9 cellular contexts compared by ENCODE assay signal in the genomic region with DNA sequence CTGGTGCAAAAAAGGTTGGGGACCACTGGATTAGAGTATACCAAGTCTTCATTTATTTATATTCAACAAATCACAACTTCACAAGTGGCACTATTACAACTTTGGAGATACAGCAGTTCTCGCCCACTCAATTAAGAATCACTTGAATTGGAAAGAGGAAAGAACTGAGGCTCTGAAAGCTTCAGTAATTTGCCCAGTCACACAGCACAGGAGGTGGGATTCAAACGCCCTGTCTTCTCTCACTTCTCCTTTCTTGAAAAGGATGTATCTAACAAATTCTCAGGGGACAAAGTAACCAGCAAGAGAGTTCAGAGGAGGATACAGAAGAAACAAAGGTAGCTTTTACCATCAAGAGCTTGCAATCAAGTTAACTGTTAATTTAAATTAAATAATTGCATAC. TPM values are rescaled to one million over a fixed set of nuclear protein-coding genes. Genes with fewer than 3 reads are reported as not detected.
DNase-seq lines count a peak whose midpoint lies in the region; ATAC-seq lines count a peak whose summit lies in the region.
"Had no signal": no experiment of that assay in that cellular context is flagged by ENCODE, and none has a peak within 500 bp of the region (broad histone marks: within the 10 kb centered on the region; RNA-seq: fewer than 3 reads in every experiment).

No MANE protein-coding gene starts in this region.

- CTCF ChIA-PET in activated CD4-positive, alpha-beta T cell treated with anti-CD3 and anti-CD28 coated beads for 36 hours (lab: Charles Lee), result interaction anchor here (0.8 to 1.7 kb wide), 2 partner anchors 117 to 1503 kb away, joined by 3 read pairs; no protein-coding TSS in a partner anchor

- POLR2A ChIA-PET in activated CD4-positive, alpha-beta T cell treated with anti-CD3 and anti-CD28 coated beads for 36 hours (lab: Charles Lee), result no interaction called here

- H3K36me3 Mint-ChIP-seq in activated CD4-positive, alpha-beta T cell treated with anti-CD3 and anti-CD28 coated beads for 36 hours (ENCODE audit: low read depth), result no peaks in the 10 kb centered on the region

- H3K27ac Mint-ChIP-seq in activated CD4-positive, alpha-beta T cell treated with anti-CD3 and anti-CD28 coated beads for 36 hours, result no peak overlapping the region
- H3K27ac Mint-ChIP-seq: activated naive CD4-positive, alpha-beta T cell treated with anti-CD3 and anti-CD28 coated beads for 36 hours had no signal

- no peak overlapping the region for H3K4me3 Mint-ChIP-seq in activated CD4-positive, alpha-beta T cell treated with anti-CD3 and anti-CD28 coated beads for 36 hours
- H3K4me3 Mint-ChIP-seq: activated naive CD4-positive, alpha-beta T cell treated with anti-CD3 and anti-CD28 coated beads for 36 hours had no signal

- peaks cover 10% of the 10 kb centered on the region for H3K4me1 Mint-ChIP-seq in activated CD4-positive, alpha-beta T cell treated with anti-CD3 and anti-CD28 coated beads for 36 hours

- DNase-seq in medulla oblongata (ENCODE audit: extremely low spot score), result peak; percentile 58
- no peak for DNase-seq in posterior vena cava (ENCODE audit: low spot score)
- no peak for DNase-seq in amniotic stem cell (lab: John Stamatoyannopoulos, UW)
- DNase-seq in activated CD4-positive, alpha-beta T cell treated with anti-CD3 and anti-CD28 coated beads for 36 hours, result no peak
- DNase-seq in SW 1271 (lab: John Stamatoyannopoulos, UW), result no peak
- DNase-seq: activated naive CD4-positive, alpha-beta T cell treated with anti-CD3 and anti-CD28 coated beads for 36 hours had no signal

- intact Hi-C loops in posterior vena cava (cut with DNase I), result no loop called here
- intact Hi-C loops in activated CD4-positive, alpha-beta T cell treated with anti-CD3 and anti-CD28 coated beads for 36 hours (cut with DNase I, micrococcal nuclease), result no loop called here

- ATAC-seq in GM18858 (IDR thresholded peaks at IDR 0.05; ENCODE audit: unreplicated experiment), result peak; percentile 61
- ATAC-seq in GM21717 (IDR thresholded peaks at IDR 0.05; ENCODE audit: unreplicated experiment), result peak; percentile 50
- peak; percentile 70 for ATAC-seq in HG03439 (IDR thresholded peaks at IDR 0.05; ENCODE audit: unreplicated experiment)
- ATAC-seq in activated CD4-positive, alpha-beta T cell treated with anti-CD3 and anti-CD28 coated beads for 36 hours, result no peak

- H3K9me3 Mint-ChIP-seq in activated CD4-positive, alpha-beta T cell treated with anti-CD3 and anti-CD28 coated beads for 36 hours (ENCODE audit: low read depth), result no peaks in the 10 kb centered on the region
- H3K9me3 Mint-ChIP-seq: activated naive CD4-positive, alpha-beta T cell treated with anti-CD3 and anti-CD28 coated beads for 36 hours had no signal

- no peaks in the 10 kb centered on the region for H3K27me3 Mint-ChIP-seq in activated CD4-positive, alpha-beta T cell treated with anti-CD3 and anti-CD28 coated beads for 36 hours

RNA-seq across cellular contexts. Expression of a gene that starts 12.4 kb away (rescaled TPM):
- 10 to 100 TPM; 95.3 to 98.0 TPM for total RNA-seq in posterior vena cava
- total RNA-seq in activated CD4-positive, alpha-beta T cell treated with anti-CD3 and anti-CD28 coated beads for 36 hours, result 1 to 10 TPM; 1.4 to 2.0 TPM

Comparison
In these comparisons a context has a peak if more than half of its experiments do, and no peak if none do; other contexts are left out.
1. RNA of a gene that starts 12.4 kb away (total RNA-seq): 95.3 to 98.0 TPM in posterior vena cava; 1.4 to 2.0 TPM in activated CD4-positive, alpha-beta T cell treated with anti-CD3 and anti-CD28 coated beads for 36 hours; every median in the first group is over 10 times any median in the second.